In genomic region chr5:39947657-39948056, GRCh38 we compare ENCODE assay signal across 16 cellular contexts.
DNase-seq lines count a peak whose midpoint lies in the region; ATAC-seq, FAIRE-seq and TF ChIP-seq lines count a peak whose summit lies in the region.
"Had no signal": no experiment of that assay in that cellular context is flagged by ENCODE, and none has a peak within 500 bp of the region (broad histone marks: within the 10 kb centered on the region; RNA-seq: fewer than 3 reads in every experiment).

No MANE protein-coding gene starts in this region.

- H3K79me2 ChIP-seq in endothelial cell of umbilical vein (ENCODE audit: control insufficient read depth, insufficient read depth, low read length): no peaks in the 10 kb centered on the region

- H3K27me3 ChIP-seq in endothelial cell of umbilical vein (ENCODE audit: control insufficient read depth in 2 of 2, insufficient read depth in 2 of 2, low read length in 2 of 2) (no peaks in the 10 kb centered on the region), pancreas (no peaks in the 10 kb centered on the region), MG63 (no peaks in the 10 kb centered on the region)
- H3K27me3 ChIP-seq: BLaER1 treated with 17β-estradiol and CSF1 and Interleukin-3, amounts not matched to agents 10 nM and 100 nM had no signal

- no peaks in the 10 kb centered on the region for H3K9me3 Mint-ChIP-seq in activated CD4-positive, alpha-beta T cell treated with anti-CD3 and anti-CD28 coated beads for 36 hours (ENCODE audit: low read depth)
- peaks cover 3% of the 10 kb centered on the region for H3K9me3 Mint-ChIP-seq in activated CD4-positive, alpha-beta T cell treated with anti-CD3 and anti-CD28 coated beads, Interleukin-2, amount 10 ng/mL, durations not matched to agents 7 days and 5 days
- peaks cover 0 to 11% (median 0%) of the 10 kb centered on the region in 9 donors for H3K9me3 Mint-ChIP-seq in naive thymus-derived CD8-positive, alpha-beta T cell

- H3K27ac ChIP-seq in endothelial cell of umbilical vein (ENCODE audit: insufficient read depth, low read depth, low read length): no peak overlapping the region
- no peak overlapping the region for H3K27ac ChIP-seq in pancreas
- H3K27ac ChIP-seq: 22Rv1 had no signal

- no peak for ATAC-seq in activated CD4-positive, alpha-beta T cell treated with anti-CD3 and anti-CD28 coated beads for 36 hours
- ATAC-seq in pancreas (peak; percentile 72 to 89 (median 80)), GM18861 (IDR thresholded peaks at IDR 0.05; ENCODE audit: unreplicated experiment) (no peak)
- ATAC-seq in naive thymus-derived CD8-positive, alpha-beta T cell: no peak
- ATAC-seq: activated CD8-positive, alpha-beta memory T cell treated with anti-CD3 and anti-CD28 coated beads, Interleukin-2, amount 10 ng/mL, durations not matched to agents 7 days and 5 days; stimulated activated naive CD8-positive, alpha-beta T cell treated with anti-CD3 and anti-CD28 coated beads, Interleukin-15, Interleukin-2, amounts not matched to agents 100 U/mL and 50 U/mL, for 24 hours had no signal

- H3K4me1 ChIP-seq in endothelial cell of umbilical vein (ENCODE audit: control insufficient read depth, extremely low read depth, insufficient read depth, low read length) (no peaks in the 10 kb centered on the region), pancreas (peaks cover 0 to 15% (median 0%) of the 10 kb centered on the region in 3 donors)

- peaks cover 5% of the 10 kb centered on the region for H3K4me1 Mint-ChIP-seq in activated CD4-positive, alpha-beta T cell treated with anti-CD3 and anti-CD28 coated beads for 36 hours
- H3K4me1 Mint-ChIP-seq in activated CD4-positive, alpha-beta T cell treated with anti-CD3 and anti-CD28 coated beads, Interleukin-2, amount 10 ng/mL, durations not matched to agents 7 days and 5 days: peaks cover 3% of the 10 kb centered on the region
- peaks cover 0 to 2% (median 2%) of the 10 kb centered on the region in 4 donors for H3K4me1 Mint-ChIP-seq in naive thymus-derived CD8-positive, alpha-beta T cell
- H3K4me1 Mint-ChIP-seq: brain had no signal

- dilution Hi-C loops in endothelial cell of umbilical vein (cut with MboI; ENCODE audit: extremely low pct_ligation_motif_present, low sequenced_read_pairs): no loop called here

- FAIRE-seq in endothelial cell of umbilical vein (lab: Jason Lieb, UNC) (no peak), pancreas (lab: Jason Lieb, UNC) (no peak)

- no peaks in the 10 kb centered on the region for H3K27me3 Mint-ChIP-seq in activated CD4-positive, alpha-beta T cell treated with anti-CD3 and anti-CD28 coated beads for 36 hours
- H3K27me3 Mint-ChIP-seq in activated CD4-positive, alpha-beta T cell treated with anti-CD3 and anti-CD28 coated beads, Interleukin-2, amount 10 ng/mL, durations not matched to agents 7 days and 5 days: no peaks in the 10 kb centered on the region
- no peaks in the 10 kb centered on the region for H3K27me3 Mint-ChIP-seq in naive thymus-derived CD8-positive, alpha-beta T cell
- H3K27me3 Mint-ChIP-seq: activated CD8-positive, alpha-beta memory T cell treated with anti-CD3 and anti-CD28 coated beads, Interleukin-2, amount 10 ng/mL, durations not matched to agents 7 days and 5 days; brain had no signal

- no peaks in the 10 kb centered on the region for H4K20me1 ChIP-seq in endothelial cell of umbilical vein (replicated peaks; ENCODE audit: control insufficient read depth, extremely low read depth, insufficient read depth, low read length)
- H4K20me1 ChIP-seq: BLaER1 treated with 17β-estradiol and CSF1 and Interleukin-3, amounts not matched to agents 10 nM and 100 nM had no signal

- H3K9ac ChIP-seq in endothelial cell of umbilical vein (replicated peaks; ENCODE audit: extremely low read depth, insufficient read depth, low read length): no peak overlapping the region
- H3K9ac ChIP-seq: BLaER1 treated with 17β-estradiol and CSF1 and Interleukin-3, amounts not matched to agents 10 nM and 100 nM had no signal

- H3K9me3 ChIP-seq in endothelial cell of umbilical vein (replicated peaks; ENCODE audit: control insufficient read depth, insufficient read depth, low read length) (no peaks in the 10 kb centered on the region), pancreas (no peaks in the 10 kb centered on the region), MG63 (no peaks in the 10 kb centered on the region)
- H3K9me3 ChIP-seq: BLaER1 treated with 17β-estradiol and CSF1 and Interleukin-3, amounts not matched to agents 10 nM and 100 nM had no signal

- peak; percentile 8 for DNase-seq in activated CD4-positive, alpha-beta T cell treated with anti-CD3 and anti-CD28 coated beads for 36 hours
- DNase-seq in activated CD4-positive, alpha-beta T cell treated with anti-CD3 and anti-CD28 coated beads, Interleukin-2, amount 10 ng/mL, durations not matched to agents 7 days and 5 days: no peak
- DNase-seq in NCI-H460 (ENCODE audit: extremely low read depth, low read depth): peak; percentile 11
- no peak for DNase-seq in endothelial cell of umbilical vein (ENCODE audit: low read depth, low spot score)
- DNase-seq in pancreas: peak in 4 of 6 donors; percentile 15 to 41 (median 24)
- no peak for DNase-seq in naive thymus-derived CD8-positive, alpha-beta T cell
- DNase-seq in MG63: no peak
- DNase-seq: activated CD8-positive, alpha-beta memory T cell treated with anti-CD3 and anti-CD28 coated beads, Interleukin-2, amount 10 ng/mL, durations not matched to agents 7 days and 5 days; NCI-H1436; NCI-H345; SHP77; stimulated activated naive CD8-positive, alpha-beta T cell treated with anti-CD3 and anti-CD28 coated beads, Interleukin-15, Interleukin-2, amounts not matched to agents 100 U/mL and 50 U/mL, for 24 hours had no signal

- CTCF ChIA-PET in activated CD4-positive, alpha-beta T cell treated with anti-CD3 and anti-CD28 coated beads for 36 hours (lab: Charles Lee): interaction anchor here (0.6 to 3.7 kb wide), 16 partner anchors 10 to 804 kb away, joined by 3 to 17 read pairs (median 6); no protein-coding TSS in a partner anchor
- CTCF ChIA-PET in activated CD4-positive, alpha-beta T cell treated with anti-CD3 and anti-CD28 coated beads, Interleukin-2, amount 10 ng/mL, durations not matched to agents 7 days and 5 days (lab: Charles Lee): interaction anchor here (1.0 to 1.8 kb wide), 2 partner anchors 733 to 745 kb away, joined by 3 to 4 read pairs; partner anchors contain the start of gene PTGER4
- CTCF ChIA-PET in endothelial cell of umbilical vein (lab: Charles Lee): interaction anchor here (0.9 to 3.1 kb wide), 15 partner anchors 58 to 788 kb away, joined by 3 to 93 read pairs (median 8); no protein-coding TSS in a partner anchor

- peaks cover 2% of the 10 kb centered on the region for H3K9me1 ChIP-seq in endothelial cell of umbilical vein (replicated peaks; ENCODE audit: control insufficient read depth, extremely low read depth, insufficient read depth, low read length)

- H3K36me3 Mint-ChIP-seq in activated CD4-positive, alpha-beta T cell treated with anti-CD3 and anti-CD28 coated beads for 36 hours (ENCODE audit: low read depth): no peaks in the 10 kb centered on the region
- no peaks in the 10 kb centered on the region for H3K36me3 Mint-ChIP-seq in activated CD4-positive, alpha-beta T cell treated with anti-CD3 and anti-CD28 coated beads, Interleukin-2, amount 10 ng/mL, durations not matched to agents 7 days and 5 days (ENCODE audit: low read depth)
- peaks cover 0 to 10% (median 3%) of the 10 kb centered on the region in 3 donors for H3K36me3 Mint-ChIP-seq in naive thymus-derived CD8-positive, alpha-beta T cell
- H3K36me3 Mint-ChIP-seq: brain had no signal

- H3K4me2 ChIP-seq in endothelial cell of umbilical vein (ENCODE audit: insufficient read depth, low read length): no peak overlapping the region

- WGBS in pancreas, 2 donors: 42 to 44% methylated on average over 1 of the region's 1 CpG

- no peak overlapping the region for H3K27ac Mint-ChIP-seq in activated CD4-positive, alpha-beta T cell treated with anti-CD3 and anti-CD28 coated beads for 36 hours
- no peak overlapping the region for H3K27ac Mint-ChIP-seq in activated CD4-positive, alpha-beta T cell treated with anti-CD3 and anti-CD28 coated beads, Interleukin-2, amount 10 ng/mL, durations not matched to agents 7 days and 5 days
- no peak overlapping the region for H3K27ac Mint-ChIP-seq in naive thymus-derived CD8-positive, alpha-beta T cell
- H3K27ac Mint-ChIP-seq: activated CD8-positive, alpha-beta memory T cell treated with anti-CD3 and anti-CD28 coated beads, Interleukin-2, amount 10 ng/mL, durations not matched to agents 7 days and 5 days; brain had no signal

- no peak overlapping the region for H3K4me3 Mint-ChIP-seq in activated CD4-positive, alpha-beta T cell treated with anti-CD3 and anti-CD28 coated beads for 36 hours
- H3K4me3 Mint-ChIP-seq in activated CD4-positive, alpha-beta T cell treated with anti-CD3 and anti-CD28 coated beads, Interleukin-2, amount 10 ng/mL, durations not matched to agents 7 days and 5 days: no peak overlapping the region
- H3K4me3 Mint-ChIP-seq in naive thymus-derived CD8-positive, alpha-beta T cell: no peak overlapping the region
- H3K4me3 Mint-ChIP-seq: activated CD8-positive, alpha-beta memory T cell treated with anti-CD3 and anti-CD28 coated beads, Interleukin-2, amount 10 ng/mL, durations not matched to agents 7 days and 5 days; brain had no signal

- TF ChIP-seq CTCF in endothelial cell of umbilical vein (IDR thresholded peaks at IDR 0.05; ENCODE audit: extremely low read depth in 1 of 2, insufficient read depth in 1 of 2, low read depth in 1 of 2, low read length in 2 of 2) (no peak), pancreas (IDR thresholded peaks at IDR 0.05) (no peak)

- POLR2A ChIA-PET in activated CD4-positive, alpha-beta T cell treated with anti-CD3 and anti-CD28 coated beads for 36 hours (lab: Charles Lee): no interaction called here
- POLR2A ChIA-PET in activated CD4-positive, alpha-beta T cell treated with anti-CD3 and anti-CD28 coated beads, Interleukin-2, amount 10 ng/mL, durations not matched to agents 7 days and 5 days (lab: Charles Lee): no interaction called here
- POLR2A ChIA-PET in endothelial cell of umbilical vein (lab: Charles Lee): no interaction called here
- POLR2A ChIA-PET in naive thymus-derived CD8-positive, alpha-beta T cell (lab: Charles Lee): no interaction called here

- no peak for TF ChIP-seq POLR2A in endothelial cell of umbilical vein (IDR thresholded peaks at IDR 0.05; ENCODE audit: low read depth, low read length)

- H3K36me3 ChIP-seq in endothelial cell of umbilical vein (ENCODE audit: control insufficient read depth in 2 of 2, extremely low read depth in 1 of 2, insufficient read depth in 2 of 2, low read length in 2 of 2) (no peaks in the 10 kb centered on the region), pancreas (no peaks in the 10 kb centered on the region), MG63 (no peaks in the 10 kb centered on the region)
- H3K36me3 ChIP-seq: BLaER1 treated with 17β-estradiol and CSF1 and Interleukin-3, amounts not matched to agents 10 nM and 100 nM had no signal

- no TSS peak for BruUV-seq in endothelial cell of umbilical vein (replicated peaks; lab: Mats Ljungman, UMichigan)

- peak overlapping the region; percentile 54 for H2AFZ ChIP-seq in endothelial cell of umbilical vein (ENCODE audit: low read depth, low read length)

- intact Hi-C loops in activated CD4-positive, alpha-beta T cell treated with anti-CD3 and anti-CD28 coated beads for 36 hours (cut with DNase I, micrococcal nuclease): loop anchor here (2.0 to 10.0 kb wide), 7 partner anchors 233 to 540 kb away; no protein-coding TSS in a partner anchor
- intact Hi-C loops in endothelial cell of umbilical vein (cut with micrococcal nuclease) (loop anchor here (2.0 to 10.0 kb wide), 6 partner anchors 217 to 623 kb away; no protein-coding TSS in a partner anchor), pancreas (cut with DNase I) (loop anchor here in 1 of 3 donors (10.0 kb wide), 1 partner anchor 737 kb away; no protein-coding TSS in a partner anchor)

- H3K4me3 ChIP-seq in endothelial cell of umbilical vein (replicated peaks in 1 of 3; ENCODE audit: insufficient read depth in 1 of 3, low read depth in 1 of 3, low read length in 3 of 3): no peak overlapping the region
- no peak overlapping the region for H3K4me3 ChIP-seq in pancreas
- H3K4me3 ChIP-seq in MG63: no peak overlapping the region
- H3K4me3 ChIP-seq: BLaER1 treated with 17β-estradiol and CSF1 and Interleukin-3, amounts not matched to agents 10 nM and 100 nM had no signal

Comparison
In these comparisons a context has a peak if more than half of its experiments do, and no peak if none do; other contexts are left out.
1. DNase-seq: peak in activated CD4-positive, alpha-beta T cell treated with anti-CD3 and anti-CD28 coated beads for 36 hours (single experiment), NCI-H460 (single experiment) and pancreas (4 of 6); none in activated CD4-positive, alpha-beta T cell treated with anti-CD3 and anti-CD28 coated beads, Interleukin-2, amount 10 ng/mL, durations not matched to agents 7 days and 5 days (single experiment), endothelial cell of umbilical vein (single experiment), naive thymus-derived CD8-positive, alpha-beta T cell (0 of 10) and MG63 (single experiment).
2. ATAC-seq: peak in pancreas (4 of 4); none in activated CD4-positive, alpha-beta T cell treated with anti-CD3 and anti-CD28 coated beads for 36 hours (single experiment), GM18861 (single experiment) and naive thymus-derived CD8-positive, alpha-beta T cell (0 of 2).